ENCODE assay signal across 8 cellular contexts in genomic region chr10:104253576-104254410, GRCh38. TPM values are rescaled to one million over a fixed set of nuclear protein-coding genes. Genes with fewer than 3 reads are reported as not detected.
A peak's percentile ranks its signal among the peaks of the same experiment; 100 is the strongest.
DNase-seq lines count a peak whose midpoint lies in the region; ATAC-seq and TF ChIP-seq lines count a peak whose summit lies in the region.

No MANE protein-coding gene starts in this region.

- no peaks in the 10 kb centered on the region for H3K27me3 Mint-ChIP-seq in activated T-cell treated with anti-CD3 and anti-CD28 coated beads, Interleukin-2, amount 50 U/mL, for 4 hours (ENCODE audit: low read depth)

- peak overlapping the region; percentile 91 for H3K27ac ChIP-seq in adipose tissue (ENCODE audit: low read depth, low read length)
- H3K27ac ChIP-seq in layer of hippocampus (ENCODE audit: low read depth, low read length): peak overlapping the region; percentile 93
- H3K27ac ChIP-seq in thyroid gland: peak overlapping the region; percentile 92 to 98 (median 94)

- H3K36me3 ChIP-seq in thyroid gland: no peaks in the 10 kb centered on the region

- 67 to 72% (median 71%) methylated on average over 10 of the region's 10 CpGs for WGBS in adipose tissue, 3 donors
- WGBS in thyroid gland, 2 donors: 84 to 85% methylated on average over 10 of the region's 10 CpGs

- ATAC-seq in activated T-cell treated with anti-CD3 and anti-CD28 coated beads, Interleukin-2, amount 50 U/mL, for 4 hours: no peak
- ATAC-seq in HG03039 (IDR thresholded peaks at IDR 0.05; ENCODE audit: unreplicated experiment): no peak

- intact Hi-C loops in thyroid gland (cut with DNase I): no loop called here

- H3K9me3 Mint-ChIP-seq in activated T-cell treated with anti-CD3 and anti-CD28 coated beads, Interleukin-2, amount 50 U/mL, for 4 hours: no peaks in the 10 kb centered on the region

- no peak for TF ChIP-seq CTCF in thyroid gland (IDR thresholded peaks at IDR 0.05)

- peak overlapping the region; percentile 95 for H3K4me3 Mint-ChIP-seq in activated T-cell treated with anti-CD3 and anti-CD28 coated beads, Interleukin-2, amount 50 U/mL, for 4 hours

- DNase-seq in activated T-cell treated with anti-CD3 and anti-CD28 coated beads, Interleukin-2, amount 50 U/mL, for 4 hours: no peak
- DNase-seq in activated T-cell treated with anti-CD3 and anti-CD28 coated beads for 4 hours (no peak), thyroid gland (no peak), globus pallidus (ENCODE audit: low spot score) (no peak), hepatic stellate cell (ENCODE audit: low spot score) (no peak)

- H3K4me3 ChIP-seq in thyroid gland (replicated peaks in 1 of 3): peak overlapping the region in 2 of 3 donors; percentile 77 to 90

- peaks cover 8 to 34% of the 10 kb centered on the region in 2 donors for H3K4me1 ChIP-seq in thyroid gland

- peaks cover 14% of the 10 kb centered on the region for H3K36me3 Mint-ChIP-seq in activated T-cell treated with anti-CD3 and anti-CD28 coated beads, Interleukin-2, amount 50 U/mL, for 4 hours (ENCODE audit: insufficient read depth)

- no peaks in the 10 kb centered on the region for H3K9me3 ChIP-seq in thyroid gland

- TF ChIP-seq POLR2A in thyroid gland (IDR thresholded peaks at IDR 0.05): no peak

- no peaks in the 10 kb centered on the region for H3K27me3 ChIP-seq in layer of hippocampus (ENCODE audit: control insufficient read depth, insufficient read depth, low read length)
- H3K27me3 ChIP-seq in thyroid gland: no peaks in the 10 kb centered on the region

- H3K4me1 Mint-ChIP-seq in activated T-cell treated with anti-CD3 and anti-CD28 coated beads, Interleukin-2, amount 50 U/mL, for 4 hours (ENCODE audit: low read depth): peaks cover 40% of the 10 kb centered on the region

RNA-seq across cellular contexts. Expression of gene GSTO1, which starts 0.9 kb away (rescaled TPM):
- 100 to 1,000 TPM in 1 of 3 donors, 10 to 100 TPM in 2; 74.8 to 115 (median 94.5) TPM for total RNA-seq in activated T-cell treated with anti-CD3 and anti-CD28 coated beads, Interleukin-2, amount 50 U/mL, for 4 hours
- 100 to 1,000 TPM in 1 of 3 donors, 10 to 100 TPM in 2; 51.6 to 145 (median 71.4) TPM for polyA plus RNA-seq in adipose tissue
- total RNA-seq in thyroid gland: 100 to 1,000 TPM in 2 of 4 donors, 10 to 100 TPM in 2; 86.1 to 129 (median 102) TPM

RNA-seq across cellular contexts. Expression of gene GSTO2, which starts 15.2 kb away (rescaled TPM):
- 1 to 10 TPM in 1 of 3 donors, under 1 TPM in 2; 0.33 to 1.1 (median 0.73) TPM for total RNA-seq in activated T-cell treated with anti-CD3 and anti-CD28 coated beads, Interleukin-2, amount 50 U/mL, for 4 hours
- 10 to 100 TPM in 1 of 3 donors, 1 to 10 TPM in 1, under 1 TPM in 1; 0.56 to 14.9 (median 2.1) TPM for polyA plus RNA-seq in adipose tissue
- 10 to 100 TPM in 3 of 4 donors, 1 to 10 TPM in 1; 7.5 to 16.3 (median 12.8) TPM for total RNA-seq in thyroid gland

RNA-seq across cellular contexts. Expression of gene CFAP43, which starts 21.6 kb away (rescaled TPM):
- under 1 TPM in 1 of 3 donors, not detected in 2; 0.20 TPM for total RNA-seq in activated T-cell treated with anti-CD3 and anti-CD28 coated beads, Interleukin-2, amount 50 U/mL, for 4 hours
- polyA plus RNA-seq in adipose tissue: under 1 TPM in 2 of 3 donors, not detected in 1; 0.07 to 0.81 TPM
- 10 to 100 TPM in 2 of 4 donors, 1 to 10 TPM in 2; 8.2 to 16.9 (median 11.5) TPM for total RNA-seq in thyroid gland

Comparison
In these comparisons a context has a peak if more than half of its experiments do, and no peak if none do; other contexts are left out.
1. RNA of gene GSTO2, which starts 15.2 kb away (total RNA-seq): 7.5 to 16.3 TPM in thyroid gland; 0.33 to 1.1 TPM in activated T-cell treated with anti-CD3 and anti-CD28 coated beads, Interleukin-2, amount 50 U/mL, for 4 hours; every median in the first group is over 4 times any median in the second.
2. RNA of gene CFAP43, which starts 21.6 kb away (total RNA-seq): 8.2 to 16.9 TPM in thyroid gland; 0.20 TPM in activated T-cell treated with anti-CD3 and anti-CD28 coated beads, Interleukin-2, amount 50 U/mL, for 4 hours; every median in the first group is over 4 times any median in the second.
3. Peak in every context shown above with its lines, with median percentiles within 50 percentile points of each other: H3K27ac ChIP-seq.